15 cellular contexts compared by ENCODE assay signal in the genomic region with DNA sequence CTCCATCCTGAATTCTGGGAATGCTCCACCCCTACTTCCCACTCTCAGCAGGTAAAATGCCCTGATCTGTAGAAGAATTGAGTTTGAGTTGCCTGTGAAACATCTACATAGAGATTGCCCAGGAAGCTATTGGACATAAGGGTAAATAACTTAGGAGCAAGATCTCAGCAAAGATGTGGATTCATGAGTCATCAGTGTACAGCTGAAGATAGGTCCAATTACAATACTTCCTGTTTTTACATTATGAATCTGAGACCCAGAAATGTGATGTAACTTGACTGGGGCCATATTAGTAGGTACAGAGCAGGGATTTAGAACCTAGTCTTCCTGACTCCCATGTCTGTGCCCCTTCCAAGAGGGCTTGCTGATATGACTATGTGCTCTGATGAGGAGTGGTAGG.
DNase-seq lines count a peak whose midpoint lies in the region; ATAC-seq and TF ChIP-seq lines count a peak whose summit lies in the region.
"Had no signal": no experiment of that assay in that cellular context is flagged by ENCODE, and none has a peak within 500 bp of the region (broad histone marks: within the 10 kb centered on the region; RNA-seq: fewer than 3 reads in every experiment).

No MANE protein-coding gene starts in this region.

- ATAC-seq in GM21529 (IDR thresholded peaks at IDR 0.05; ENCODE audit: unreplicated experiment) = no peak
- ATAC-seq: activated CD4-positive, CD25-positive, alpha-beta regulatory T cell treated with anti-CD3 and anti-CD28 coated beads, Interleukin-2, amount 50 U/mL, for 24 hours; gastroesophageal sphincter had no signal

- no peak overlapping the region for H3K4me3 ChIP-seq in fibroblast of the aortic adventitia (ENCODE audit: low read depth, low read length)
- H3K4me3 ChIP-seq: gastroesophageal sphincter, SK-N-MC, tibial nerve had no signal

- peak; percentile 38 to 48 for DNase-seq in AML-193 (lab: John Stamatoyannopoulos, UW)
- DNase-seq in M059J (ENCODE audit: low read depth) = peak; percentile 63
- DNase-seq in SW480 (ENCODE audit: low spot score) = peak; percentile 30
- DNase-seq in fibroblast of the aortic adventitia (ENCODE audit: low read depth) = peak; percentile 39
- no peak for DNase-seq in nucleus accumbens (lab: John Stamatoyannopoulos, UW)
- no peak for DNase-seq in COR-L47 (lab: John Stamatoyannopoulos, UW)
- DNase-seq in NCI-H2107 treated with DMSO at 0.1 percent for 48 hours (lab: John Stamatoyannopoulos, UW; ENCODE audit: unreplicated experiment) = no peak
- DNase-seq: activated T-cell treated with anti-CD3 and anti-CD28 coated beads, Interleukin-2, amount 50 U/mL, for 48 hours; immature natural killer cell; NCI-H2029 treated with DMSO at 0.1 percent for 48 hours had no signal

- no peak for TF ChIP-seq CTCF in fibroblast of the aortic adventitia (IDR thresholded peaks at IDR 0.05; ENCODE audit: insufficient read depth, low read length)

Comparison
In these comparisons a context has a peak if more than half of its experiments do, and no peak if none do; other contexts are left out.
1. DNase-seq: peak in AML-193 (2 of 2), M059J (single experiment), SW480 (single experiment) and fibroblast of the aortic adventitia (single experiment); none in nucleus accumbens (0 of 56), COR-L47 (single experiment) and NCI-H2107 treated with DMSO at 0.1 percent for 48 hours (single experiment).